In the genomic region with DNA sequence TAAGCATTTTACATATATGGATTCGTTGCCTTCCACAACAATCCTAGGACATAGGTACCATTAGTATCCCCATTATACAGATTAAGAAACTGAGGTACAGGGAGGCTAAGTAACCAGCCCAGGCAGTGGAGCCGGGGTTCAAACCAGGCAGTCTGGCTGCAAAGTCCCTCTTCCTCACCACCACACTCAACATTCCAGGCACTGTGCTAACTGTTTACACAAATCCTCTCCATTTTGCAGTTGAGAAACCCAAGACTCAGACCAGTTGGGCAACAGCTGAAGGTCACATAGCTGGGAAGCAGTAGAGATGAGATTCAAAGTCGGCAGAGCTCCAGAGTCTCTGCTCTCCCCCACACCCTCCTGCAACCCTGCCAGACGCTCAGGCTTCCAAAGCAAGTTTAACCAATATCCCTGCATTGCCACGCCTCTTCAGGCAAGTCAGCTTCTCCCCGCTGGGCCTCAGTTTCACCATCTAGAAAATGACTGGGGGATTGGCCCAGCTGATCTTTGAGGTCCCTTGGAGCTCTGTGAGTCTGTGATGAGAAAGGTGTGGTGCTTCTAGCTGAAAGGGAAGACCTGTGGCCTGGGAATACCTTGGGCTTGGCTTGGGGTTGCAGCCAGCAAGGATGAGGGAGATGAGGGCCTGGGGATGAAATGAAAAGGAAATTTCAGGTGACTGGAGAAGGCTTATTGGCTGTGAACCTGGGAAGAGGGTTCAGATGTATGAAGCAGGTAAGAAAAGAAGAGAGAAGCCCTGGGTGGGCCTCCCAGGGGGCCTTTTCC, we compare ENCODE assay signal across 1 cellular context.
TF ChIP-seq lines count a peak whose summit lies in the region.

No MANE protein-coding gene starts in this region.

TF ChIP-seq in HepG2, 621 proteins besides CTCF, POLR2A, EP300 and RAD21 (continued from another document and continues in another):
- TF ChIP-seq, protein P1, sequence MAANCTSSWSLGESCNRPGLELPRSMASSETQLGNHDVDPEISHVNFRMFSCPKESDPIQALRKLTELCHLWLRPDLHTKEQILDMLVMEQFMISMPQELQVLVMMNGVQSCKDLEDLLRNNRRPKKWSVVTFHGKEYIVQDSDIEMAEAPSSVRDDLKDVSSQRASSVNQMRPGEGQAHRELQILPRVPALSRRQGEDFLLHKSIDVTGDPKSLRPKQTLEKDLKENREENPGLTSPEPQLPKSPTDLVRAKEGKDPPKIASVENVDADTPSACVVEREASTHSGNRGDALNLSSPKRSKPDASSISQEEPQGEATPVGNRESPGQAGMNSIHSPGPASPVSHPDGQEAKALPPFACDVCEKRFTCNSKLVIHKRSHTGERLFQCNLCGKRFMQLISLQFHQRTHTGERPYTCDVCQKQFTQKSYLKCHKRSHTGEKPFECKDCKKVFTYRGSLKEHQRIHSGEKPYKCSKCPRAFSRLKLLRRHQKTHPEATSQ (CRISPR knock-in tag; IDR thresholded peaks at IDR 0.05; ENCODE audit: borderline replicate concordance), result peak; percentile 29; the same call in 1 of the 2 replicates
- TF ChIP-seq, protein P2, sequence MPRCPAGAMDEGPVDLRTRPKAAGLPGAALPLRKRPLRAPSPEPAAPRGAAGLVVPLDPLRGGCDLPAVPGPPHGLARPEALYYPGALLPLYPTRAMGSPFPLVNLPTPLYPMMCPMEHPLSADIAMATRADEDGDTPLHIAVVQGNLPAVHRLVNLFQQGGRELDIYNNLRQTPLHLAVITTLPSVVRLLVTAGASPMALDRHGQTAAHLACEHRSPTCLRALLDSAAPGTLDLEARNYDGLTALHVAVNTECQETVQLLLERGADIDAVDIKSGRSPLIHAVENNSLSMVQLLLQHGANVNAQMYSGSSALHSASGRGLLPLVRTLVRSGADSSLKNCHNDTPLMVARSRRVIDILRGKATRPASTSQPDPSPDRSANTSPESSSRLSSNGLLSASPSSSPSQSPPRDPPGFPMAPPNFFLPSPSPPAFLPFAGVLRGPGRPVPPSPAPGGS (CRISPR knock-in tag; IDR thresholded peaks at IDR 0.05), result 0 out of 2 replicates have a peak, but pooled peaks have one; percentile 51
- TF ChIP-seq TFE3 (CRISPR knock-in tag; IDR thresholded peaks at IDR 0.05) (peak; percentile 88), ZFYVE20 (CRISPR knock-in tag; IDR thresholded peaks at IDR 0.05; ENCODE audit: borderline replicate concordance, low read depth) (no peak), ZBTB38 (CRISPR knock-in tag; IDR thresholded peaks at IDR 0.05) (no peak; the same call in 1 of the 2 replicates), ZBTB49 (CRISPR knock-in tag; IDR thresholded peaks at IDR 0.05; ENCODE audit: borderline replicate concordance) (no peak; the same call in 1 of the 2 replicates), MYNN (CRISPR knock-in tag; IDR thresholded peaks at IDR 0.05; ENCODE audit: low read depth) (no peak), PCBP2 (optimal IDR thresholded peaks at IDR 0.05; ENCODE audit: low read depth, low read length, poor library complexity, severe bottlenecking) (no peak), ZNF660 (CRISPR knock-in tag; IDR thresholded peaks at IDR 0.05; ENCODE audit: borderline replicate concordance, low read depth) (no peak), ZNF607 (CRISPR knock-in tag; IDR thresholded peaks at IDR 0.05; ENCODE audit: borderline replicate concordance) (no peak), ZNF331 (CRISPR knock-in tag; IDR thresholded peaks at IDR 0.05) (peak; percentile 97), ATF7 (IDR thresholded peaks at IDR 0.05) (no peak), ATF7 (CRISPR knock-in tag; IDR thresholded peaks at IDR 0.05) (peak; percentile 83), ZNF768 (CRISPR knock-in tag; IDR thresholded peaks at IDR 0.05) (peak; percentile 74), ZBTB33 (CRISPR knock-in tag; IDR thresholded peaks at IDR 0.05) (peak; percentile 92), ZNF350 (CRISPR knock-in tag; IDR thresholded peaks at IDR 0.05; ENCODE audit: borderline replicate concordance, low read depth) (peak; percentile 80; the same call in 1 of the 2 replicates), PTBP1 (IDR thresholded peaks at IDR 0.05; ENCODE audit: low read depth, low read length, poor library complexity, severe bottlenecking) (no peak), HDAC2 (CRISPR knock-in tag; IDR thresholded peaks at IDR 0.05) (peak; percentile 100), MAFF (IDR thresholded peaks at IDR 0.05; ENCODE audit: low read depth, low read length) (no peak), SOX13 (IDR thresholded peaks at IDR 0.05) (peak; percentile 90), SOX13 (CRISPR knock-in tag; conservative IDR thresholded peaks at IDR 0.05 in 1 of 2, IDR thresholded peaks at IDR 0.05 in 1 of 2) (peak; percentile 25 to 95; a peak in 2 of 4 replicates), ZNF280D (CRISPR knock-in tag; IDR thresholded peaks at IDR 0.05) (peak; percentile 97), ZNF367 (CRISPR knock-in tag; IDR thresholded peaks at IDR 0.05; ENCODE audit: borderline replicate concordance) (no peak), ZBTB43 (CRISPR knock-in tag; conservative IDR thresholded peaks at IDR 0.05) (peak; percentile 95), KDM2A (CRISPR knock-in tag; IDR thresholded peaks at IDR 0.05; ENCODE audit: borderline replicate concordance, low read depth) (peak; percentile 62; the same call in 1 of the 2 replicates), PBX3 (CRISPR knock-in tag; IDR thresholded peaks at IDR 0.05; ENCODE audit: borderline replicate concordance) (no peak), ZNF547 (CRISPR knock-in tag; IDR thresholded peaks at IDR 0.05) (peak; percentile 23; the same call in 1 of the 2 replicates), ZUFSP (CRISPR knock-in tag; IDR thresholded peaks at IDR 0.05; ENCODE audit: borderline replicate concordance) (no peak), MZF1 (CRISPR knock-in tag; IDR thresholded peaks at IDR 0.05; ENCODE audit: borderline replicate concordance) (no peak), BHLHE40 (IDR thresholded peaks at IDR 0.05; ENCODE audit: low read length) (no peak), ZNF530 (CRISPR knock-in tag; IDR thresholded peaks at IDR 0.05; ENCODE audit: low read depth) (no peak), MTA1 (CRISPR knock-in tag; IDR thresholded peaks at IDR 0.05; ENCODE audit: borderline replicate concordance) (no peak; the same call in 1 of the 2 replicates)
- TF ChIP-seq, protein P3, sequence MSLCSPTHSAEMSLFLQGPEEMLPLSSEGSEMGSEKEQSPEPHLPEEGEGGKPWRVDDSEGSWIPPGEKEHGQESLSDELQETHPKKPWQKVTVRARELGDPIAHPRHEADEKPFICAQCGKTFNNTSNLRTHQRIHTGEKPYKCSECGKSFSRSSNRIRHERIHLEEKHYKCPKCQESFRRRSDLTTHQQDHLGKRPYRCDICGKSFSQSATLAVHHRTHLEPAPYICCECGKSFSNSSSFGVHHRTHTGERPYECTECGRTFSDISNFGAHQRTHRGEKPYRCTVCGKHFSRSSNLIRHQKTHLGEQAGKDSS (CRISPR knock-in tag; IDR thresholded peaks at IDR 0.05; ENCODE audit: borderline replicate concordance, low read depth), result 0 out of 2 replicates have a peak, but pooled peaks have one; percentile 58
- TF ChIP-seq, protein P4, sequence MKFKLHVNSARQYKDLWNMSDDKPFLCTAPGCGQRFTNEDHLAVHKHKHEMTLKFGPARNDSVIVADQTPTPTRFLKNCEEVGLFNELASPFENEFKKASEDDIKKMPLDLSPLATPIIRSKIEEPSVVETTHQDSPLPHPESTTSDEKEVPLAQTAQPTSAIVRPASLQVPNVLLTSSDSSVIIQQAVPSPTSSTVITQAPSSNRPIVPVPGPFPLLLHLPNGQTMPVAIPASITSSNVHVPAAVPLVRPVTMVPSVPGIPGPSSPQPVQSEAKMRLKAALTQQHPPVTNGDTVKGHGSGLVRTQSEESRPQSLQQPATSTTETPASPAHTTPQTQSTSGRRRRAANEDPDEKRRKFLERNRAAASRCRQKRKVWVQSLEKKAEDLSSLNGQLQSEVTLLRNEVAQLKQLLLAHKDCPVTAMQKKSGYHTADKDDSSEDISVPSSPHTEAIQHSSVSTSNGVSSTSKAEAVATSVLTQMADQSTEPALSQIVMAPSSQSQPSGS (CRISPR knock-in tag; IDR thresholded peaks at IDR 0.05), result peak; percentile 97
